In the genomic region with DNA sequence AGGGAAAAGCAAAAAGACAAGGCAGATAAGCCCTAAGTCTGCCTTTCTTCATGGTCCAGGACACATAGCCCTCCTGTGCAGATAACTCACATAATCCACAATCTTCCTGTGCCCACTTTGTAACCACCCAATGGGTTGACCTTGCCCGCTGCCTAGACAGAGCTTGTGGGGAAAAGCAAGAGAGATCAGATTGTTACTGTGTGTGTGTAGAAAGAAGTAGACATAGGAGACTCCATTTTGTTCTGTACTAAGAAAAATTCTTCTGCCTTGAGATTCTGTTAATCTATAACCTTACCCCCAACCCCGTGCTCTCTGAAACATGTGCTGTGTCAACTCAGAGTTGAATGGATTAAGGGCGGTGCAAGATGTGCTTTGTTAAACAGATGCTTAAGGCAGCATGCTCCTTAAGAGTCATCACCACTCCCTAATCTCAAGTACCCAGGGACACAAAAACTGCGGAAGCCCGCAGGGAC, we compare ENCODE assay signal across 1 cellular context. TPM values are rescaled to one million over a fixed set of nuclear protein-coding genes. Genes with fewer than 3 reads are reported as not detected.
"Had no signal": no experiment of that assay in that cellular context is flagged by ENCODE, and none has a peak within 500 bp of the region (broad histone marks: within the 10 kb centered on the region; RNA-seq: fewer than 3 reads in every experiment).

No MANE protein-coding gene starts in this region.

RNA-seq across cellular contexts. Expression of gene RAB3B, which starts 15.6 kb away (rescaled TPM):
- total RNA-seq: left cardiac atrium had no signal
